In the genomic region with DNA sequence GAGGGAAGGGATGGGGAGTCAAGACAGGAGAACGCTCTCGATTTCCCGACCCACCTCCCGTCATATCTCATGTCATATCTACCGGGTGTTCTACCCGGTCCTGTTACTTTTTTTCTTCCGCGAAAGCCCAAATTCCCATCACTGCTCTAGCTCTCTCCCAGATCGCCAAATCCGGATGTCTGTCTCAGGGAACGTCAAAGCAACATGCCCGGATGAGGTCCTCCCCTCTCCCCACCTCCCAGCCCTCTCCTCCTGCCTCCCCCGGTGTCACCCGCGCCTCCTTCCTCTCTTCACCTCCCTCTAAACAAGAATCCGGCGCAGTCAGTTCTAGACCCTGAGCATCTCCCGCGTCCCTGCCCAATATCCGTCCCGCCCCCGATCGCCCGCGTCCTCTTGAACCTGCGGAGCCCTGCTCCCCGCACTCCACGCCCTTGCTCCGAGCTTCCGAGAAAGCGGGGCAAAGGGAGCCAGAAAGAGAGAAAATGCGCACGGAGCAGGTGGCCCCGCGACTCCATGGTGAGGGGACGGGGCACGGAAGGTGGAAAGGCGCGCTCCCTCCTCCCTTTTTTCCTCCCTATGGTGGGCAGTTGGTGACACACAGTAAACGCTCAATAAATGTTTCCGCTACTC, we compare ENCODE assay signal across 15 cellular contexts. TPM values are rescaled to one million over a fixed set of nuclear protein-coding genes. Genes with fewer than 3 reads are reported as not detected.
DNase-seq lines count a peak whose midpoint lies in the region; ATAC-seq and TF ChIP-seq lines count a peak whose summit lies in the region.
"Not testable (repeated sequence)": the region's sequence is repeated elsewhere in the genome, so short reads cannot be mapped to it uniquely, and the experiment has no call there.
"Had no signal": no experiment of that assay in that cellular context is flagged by ENCODE, and none has a peak within 500 bp of the region (broad histone marks: within the 10 kb centered on the region; RNA-seq: fewer than 3 reads in every experiment).

No MANE protein-coding gene starts in this region.

- H3K9me3 ChIP-seq in CD4-positive, CD25-positive, alpha-beta regulatory T cell (ENCODE audit: control insufficient read depth in 2 of 2, low read length in 2 of 2); H9 (ENCODE audit: control insufficient read depth, low read depth, low read length): not testable (repeated sequence)

- not testable (repeated sequence) for H2AFZ ChIP-seq in H9 (ENCODE audit: low read length)

- not testable (repeated sequence) for H2BK12ac ChIP-seq in H9 (ENCODE audit: insufficient read length, low read depth, low read length)

- peaks cover 11% of the 10 kb centered on the region for H3K36me3 Mint-ChIP-seq in CD4-positive, CD25-positive, alpha-beta regulatory T cell
- H3K36me3 Mint-ChIP-seq in H9 (ENCODE audit: insufficient read depth in 1 of 3, low read depth in 3 of 3); activated T-cell treated with anti-CD3 and anti-CD28 coated beads, Interleukin-2, amount 50 U/mL, for 72 hours (ENCODE audit: insufficient read depth in 2 of 2); naive B cell: not testable (repeated sequence)
- H3K36me3 Mint-ChIP-seq in central memory CD8-positive, alpha-beta T cell (ENCODE audit: insufficient read depth): peaks cover 15% of the 10 kb centered on the region
- peaks cover 11% of the 10 kb centered on the region for H3K36me3 Mint-ChIP-seq in stimulated activated memory B cell treated with anti-CD40 and anti-IgM and Interleukin-4, amounts not matched to agents 10 μg/mL and 1 μg/mL and 100 μg/mL, for 72 hours

- H3K9ac ChIP-seq in H9 (ENCODE audit: extremely low read depth, insufficient read length, low read length): not testable (repeated sequence)

- not testable (repeated sequence) for H4K8ac ChIP-seq in H9 (replicated peaks; ENCODE audit: insufficient read length, low read depth, low read length)

- not testable (repeated sequence) for H3K79me2 ChIP-seq in H9 (ENCODE audit: insufficient read depth, low read length)

- not testable (repeated sequence) for H3K56ac ChIP-seq in H9 (ENCODE audit: insufficient read length, low read depth, low read length)

- H2BK15ac ChIP-seq in H9 (ENCODE audit: low read depth, low read length): not testable (repeated sequence)

- DNase-seq in CD4-positive, CD25-positive, alpha-beta regulatory T cell; H9; RWPE1 (ENCODE audit: low spot score); activated T-cell treated with anti-CD3 and anti-CD28 coated beads, Interleukin-2, amount 50 U/mL, for 72 hours; central memory CD8-positive, alpha-beta T cell (ENCODE audit: low spot score in 2 of 2); foreskin keratinocyte; naive B cell: not testable (repeated sequence)

- H2AK5ac ChIP-seq in H9 (ENCODE audit: insufficient read length, low read length): not testable (repeated sequence)

- H2BK120ac ChIP-seq in H9 (ENCODE audit: low read depth, low read length, poor library complexity, severe bottlenecking): not testable (repeated sequence)

- not testable (repeated sequence) for H2BK20ac ChIP-seq in H9 (ENCODE audit: low read depth, low read length, poor library complexity, severe bottlenecking)

- not testable (repeated sequence) for H3K14ac ChIP-seq in H9 (ENCODE audit: insufficient read depth, low read length)

- no CpG with 5 or more reads among the region's 41 CpGs for WGBS in H9 (ENCODE audit: extremely low coverage, insufficient read length, low lambda C conversion rate)

- H3K27me3 Mint-ChIP-seq in CD4-positive, CD25-positive, alpha-beta regulatory T cell: peaks cover 38% of the 10 kb centered on the region
- H3K27me3 Mint-ChIP-seq in H9 (ENCODE audit: low read depth): peaks cover 79% of the 10 kb centered on the region
- not testable (repeated sequence) for H3K27me3 Mint-ChIP-seq in activated T-cell treated with anti-CD3 and anti-CD28 coated beads, Interleukin-2, amount 50 U/mL, for 72 hours (ENCODE audit: low read depth); central memory CD8-positive, alpha-beta T cell; naive B cell; stimulated activated memory B cell treated with anti-CD40 and anti-IgM and Interleukin-4, amounts not matched to agents 10 μg/mL and 1 μg/mL and 100 μg/mL, for 72 hours

- H3K27ac Mint-ChIP-seq in CD4-positive, CD25-positive, alpha-beta regulatory T cell: peak overlapping the region; percentile 42 to 82 (median 45)
- H3K27ac Mint-ChIP-seq in H9; central memory CD8-positive, alpha-beta T cell (ENCODE audit: low read depth); stimulated activated memory B cell treated with anti-CD40 and anti-IgM and Interleukin-4, amounts not matched to agents 10 μg/mL and 1 μg/mL and 100 μg/mL, for 72 hours: not testable (repeated sequence)
- peak overlapping the region; percentile 36 for H3K27ac Mint-ChIP-seq in activated T-cell treated with anti-CD3 and anti-CD28 coated beads, Interleukin-2, amount 50 U/mL, for 72 hours
- peak overlapping the region in 5 of 6 donors; percentile 83 to 95 (median 93) for H3K27ac Mint-ChIP-seq in naive B cell

- not testable (repeated sequence) for H3K4me3 ChIP-seq in CD4-positive, CD25-positive, alpha-beta regulatory T cell (ENCODE audit: low read depth, low read length)

- not testable (repeated sequence) for H3K27me3 ChIP-seq in CD4-positive, CD25-positive, alpha-beta regulatory T cell (ENCODE audit: control insufficient read depth, insufficient read depth, low read length); foreskin keratinocyte
- H3K27me3 ChIP-seq in H9 (ENCODE audit: insufficient read depth, low read length): peaks cover 16% of the 10 kb centered on the region; the same call in 1 of the 2 replicates

- H3K27ac ChIP-seq in CD4-positive, CD25-positive, alpha-beta regulatory T cell (ENCODE audit: insufficient read depth, low read length, poor library complexity, severe bottlenecking); H9 (ENCODE audit: insufficient read length, low read depth, low read length): not testable (repeated sequence)
- H3K27ac ChIP-seq in RWPE1 (peak overlapping the region; percentile 95), foreskin keratinocyte (peak overlapping the region; percentile 53)

- H3K4me1 Mint-ChIP-seq in CD4-positive, CD25-positive, alpha-beta regulatory T cell: peaks cover 26 to 66% (median 42%) of the 10 kb centered on the region in 4 donors
- H3K4me1 Mint-ChIP-seq in H9: peaks cover 33 to 38% of the 10 kb centered on the region in 2 experiments
- H3K4me1 Mint-ChIP-seq in activated T-cell treated with anti-CD3 and anti-CD28 coated beads, Interleukin-2, amount 50 U/mL, for 72 hours (ENCODE audit: low read depth): peaks cover 50% of the 10 kb centered on the region
- peaks cover 58% of the 10 kb centered on the region for H3K4me1 Mint-ChIP-seq in central memory CD8-positive, alpha-beta T cell
- H3K4me1 Mint-ChIP-seq in naive B cell: peaks cover 48 to 68% (median 66%) of the 10 kb centered on the region in 3 donors
- H3K4me1 Mint-ChIP-seq in stimulated activated memory B cell treated with anti-CD40 and anti-IgM and Interleukin-4, amounts not matched to agents 10 μg/mL and 1 μg/mL and 100 μg/mL, for 72 hours: peaks cover 57% of the 10 kb centered on the region

- not testable (repeated sequence) for H4K91ac ChIP-seq in H9 (ENCODE audit: insufficient read length, low read depth, low read length)

- not testable (repeated sequence) for H3T11ph ChIP-seq in H9 (ENCODE audit: low read length)

- not testable (repeated sequence) for H3K23ac ChIP-seq in H9 (ENCODE audit: insufficient read length, low read depth, low read length)

- not testable (repeated sequence) for H3K79me1 ChIP-seq in H9 (ENCODE audit: insufficient read depth, low read depth, low read length, poor library complexity, severe bottlenecking)

- H2BK5ac ChIP-seq in H9 (ENCODE audit: insufficient read length, low read length): not testable (repeated sequence)

- POLR2A ChIA-PET in RWPE1 (lab: Yijun Ruan, JAX; ENCODE audit: low non-redundant PET): not testable (repeated sequence)

- H3K23me2 ChIP-seq in H9 (ENCODE audit: insufficient read length, low read depth, low read length, poor library complexity, severe bottlenecking): peaks cover 14% of the 10 kb centered on the region

- CTCF ChIA-PET in RWPE1 (lab: Yijun Ruan, JAX): not testable (repeated sequence)

- H4K20me1 ChIP-seq in H9 (ENCODE audit: control insufficient read depth, insufficient read depth, insufficient read length): not testable (repeated sequence)

- not testable (repeated sequence) for H4K5ac ChIP-seq in H9 (ENCODE audit: insufficient read length, low read depth, low read length)

- H3K4me3 Mint-ChIP-seq in CD4-positive, CD25-positive, alpha-beta regulatory T cell: peak overlapping the region; percentile 81 to 92 (median 85)
- H3K4me3 Mint-ChIP-seq in H9 (peak overlapping the region; percentile 69 to 90), naive B cell (peak overlapping the region; percentile 67 to 94 (median 88))
- H3K4me3 Mint-ChIP-seq in activated T-cell treated with anti-CD3 and anti-CD28 coated beads, Interleukin-2, amount 50 U/mL, for 72 hours: peak overlapping the region; percentile 87 to 89
- peak overlapping the region; percentile 67 for H3K4me3 Mint-ChIP-seq in central memory CD8-positive, alpha-beta T cell
- H3K4me3 Mint-ChIP-seq in stimulated activated memory B cell treated with anti-CD40 and anti-IgM and Interleukin-4, amounts not matched to agents 10 μg/mL and 1 μg/mL and 100 μg/mL, for 72 hours: peak overlapping the region; percentile 68

- not testable (repeated sequence) for H3K18ac ChIP-seq in H9 (ENCODE audit: insufficient read length, low read depth, low read length)

- not testable (repeated sequence) for H3K36me3 ChIP-seq in CD4-positive, CD25-positive, alpha-beta regulatory T cell (ENCODE audit: control insufficient read depth, insufficient read depth, low read length)

- peaks cover 33% of the 10 kb centered on the region for H3K4me1 ChIP-seq in CD4-positive, CD25-positive, alpha-beta regulatory T cell (ENCODE audit: control insufficient read depth, insufficient read depth, low read length, poor library complexity, severe bottlenecking)
- H3K4me1 ChIP-seq in H9 (ENCODE audit: insufficient read depth, low read length): not testable (repeated sequence)
- peaks cover 12% of the 10 kb centered on the region for H3K4me1 ChIP-seq in foreskin keratinocyte

- not testable (repeated sequence) for H3K9me3 Mint-ChIP-seq in CD4-positive, CD25-positive, alpha-beta regulatory T cell; H9; activated T-cell treated with anti-CD3 and anti-CD28 coated beads, Interleukin-2, amount 50 U/mL, for 72 hours; central memory CD8-positive, alpha-beta T cell; naive B cell; stimulated activated memory B cell treated with anti-CD40 and anti-IgM and Interleukin-4, amounts not matched to agents 10 μg/mL and 1 μg/mL and 100 μg/mL, for 72 hours

- ATAC-seq in CD4-positive, CD25-positive, alpha-beta regulatory T cell (ENCODE audit: low read depth in 2 of 2); activated T-cell treated with anti-CD3 and anti-CD28 coated beads, Interleukin-2, amount 50 U/mL, for 72 hours (replicated peaks in 1 of 2); central memory CD8-positive, alpha-beta T cell (replicated peaks; ENCODE audit: extremely low read depth, poor library complexity, severe bottlenecking); foreskin keratinocyte; naive B cell (ENCODE audit: low read depth in 2 of 2); stimulated activated memory B cell treated with anti-CD40 and anti-IgM and Interleukin-4, amounts not matched to agents 10 μg/mL and 1 μg/mL and 100 μg/mL, for 72 hours: not testable (repeated sequence)

- TF ChIP-seq CTCF in H9 (conservative IDR thresholded peaks at IDR 0.05); RWPE1 (conservative IDR thresholded peaks at IDR 0.05; ENCODE audit: low read depth); foreskin keratinocyte (conservative IDR thresholded peaks at IDR 0.05): not testable (repeated sequence)

- peak overlapping the region; percentile 81 for H3K4me2 ChIP-seq in H9 (ENCODE audit: insufficient read depth, insufficient read length, low read length)

- not testable (repeated sequence) for H3K4ac ChIP-seq in H9 (ENCODE audit: low read depth, low read length)

RNA-seq across cellular contexts. Expression of gene C17orf100, which starts 4.3 kb away (rescaled TPM):
- 1.5 TPM for total RNA-seq in CD4-positive, CD25-positive, alpha-beta regulatory T cell
- 1 to 10 TPM; 4.4 to 7.1 (median 5.6) TPM for polyA plus RNA-seq in CD4-positive, CD25-positive, alpha-beta regulatory T cell
- total RNA-seq in H9 (2021) (0.70 and 1.1 TPM in 2 replicates), foreskin keratinocyte (0.88 and 1.2 TPM in 2 replicates)
- total RNA-seq in activated T-cell treated with anti-CD3 and anti-CD28 coated beads, Interleukin-2, amount 50 U/mL, for 72 hours: 1 to 10 TPM; 1.8 to 2.9 TPM
- polyA plus RNA-seq in foreskin keratinocyte (1.1 and 1.4 TPM in 2 replicates), naive B cell (ENCODE audit: low read depth in 6 of 6) (10 to 100 TPM in 3 of 6 donors, 1 to 10 TPM in 3; 6.6 to 16.8 (median 9.7) TPM)

RNA-seq across cellular contexts. Expression of gene MED31, which starts 4.4 kb away (rescaled TPM):
- total RNA-seq in CD4-positive, CD25-positive, alpha-beta regulatory T cell: 16.7 TPM
- 10 to 100 TPM; 41.5 to 48.1 (median 43.1) TPM for polyA plus RNA-seq in CD4-positive, CD25-positive, alpha-beta regulatory T cell
- total RNA-seq in H9 (2021): 9.1 and 11.8 TPM in 2 replicates
- 1 to 10 TPM; 7.3 to 8.8 TPM for total RNA-seq in activated T-cell treated with anti-CD3 and anti-CD28 coated beads, Interleukin-2, amount 50 U/mL, for 72 hours
- 30.5 and 34.6 TPM in 2 replicates for total RNA-seq in foreskin keratinocyte
- 49.2 TPM in 2 replicates for polyA plus RNA-seq in foreskin keratinocyte
- polyA plus RNA-seq in naive B cell (ENCODE audit: low read depth in 6 of 6): 10 to 100 TPM; 25.7 to 33.8 (median 31.0) TPM

RNA-seq across cellular contexts. Expression of gene TXNDC17, which starts 15.0 kb away (rescaled TPM):
- 15.0 TPM for total RNA-seq in CD4-positive, CD25-positive, alpha-beta regulatory T cell
- 100 to 1,000 TPM; 121 to 262 (median 177) TPM for polyA plus RNA-seq in CD4-positive, CD25-positive, alpha-beta regulatory T cell
- total RNA-seq in H9 (2021) (170 and 188 TPM in 2 replicates), foreskin keratinocyte (344 TPM in 2 replicates)
- total RNA-seq in activated T-cell treated with anti-CD3 and anti-CD28 coated beads, Interleukin-2, amount 50 U/mL, for 72 hours: 10 to 100 TPM; 35.2 to 46.2 TPM
- polyA plus RNA-seq in foreskin keratinocyte (611 and 639 TPM in 2 replicates), naive B cell (ENCODE audit: low read depth in 6 of 6) (10 to 100 TPM; 57.8 to 85.5 (median 64.4) TPM)

RNA-seq across cellular contexts. Expression of gene KIAA0753, which starts 15.3 kb away (rescaled TPM):
- total RNA-seq in CD4-positive, CD25-positive, alpha-beta regulatory T cell: 11.4 TPM
- 1 to 10 TPM; 1.2 to 1.8 (median 1.4) TPM for polyA plus RNA-seq in CD4-positive, CD25-positive, alpha-beta regulatory T cell
- total RNA-seq in H9 (2021): 37.2 and 37.4 TPM in 2 replicates
- total RNA-seq in activated T-cell treated with anti-CD3 and anti-CD28 coated beads, Interleukin-2, amount 50 U/mL, for 72 hours: 10 to 100 TPM; 14.0 to 18.4 TPM
- 16.6 and 18.6 TPM in 2 replicates for total RNA-seq in foreskin keratinocyte
- polyA plus RNA-seq in foreskin keratinocyte: 4.1 and 4.5 TPM in 2 replicates
- 1 to 10 TPM; 2.8 to 5.9 (median 3.2) TPM for polyA plus RNA-seq in naive B cell (ENCODE audit: low read depth in 6 of 6)

RNA-seq across cellular contexts. Expression of gene SLC13A5, which starts 57.3 kb away (rescaled TPM):
- not detected for total RNA-seq in CD4-positive, CD25-positive, alpha-beta regulatory T cell
- polyA plus RNA-seq in CD4-positive, CD25-positive, alpha-beta regulatory T cell: not detected
- total RNA-seq in H9 (2021) (1.4 and 1.6 TPM in 2 replicates), foreskin keratinocyte (0.74 and 1.4 TPM in 2 replicates)
- under 1 TPM in 1 of 2 donors, not detected in 1; 0.22 TPM for total RNA-seq in activated T-cell treated with anti-CD3 and anti-CD28 coated beads, Interleukin-2, amount 50 U/mL, for 72 hours
- polyA plus RNA-seq in foreskin keratinocyte (0.75 and 1.4 TPM in 2 replicates), naive B cell (ENCODE audit: low read depth in 6 of 6) (under 1 TPM in 1 of 6 donors, not detected in 5; 0.37 TPM)
- total RNA-seq: LHCN-M2, lower lobe of right lung, PC-3, SK-MEL-5 had no signal
- polyA plus RNA-seq: AG04450, GM12878, immature natural killer cell had no signal
